ENCODE assay signal across 28 cellular contexts in genomic region chr15:88399021-88399685, GRCh38.
"Had no signal": no experiment of that assay in that cellular context is flagged by ENCODE, and none has a peak within 500 bp of the region (broad histone marks: within the 10 kb centered on the region; RNA-seq: fewer than 3 reads in every experiment).

No MANE protein-coding gene starts in this region.

- H3K36me3 Mint-ChIP-seq: activated naive CD4-positive, alpha-beta T cell treated with anti-CD3 and anti-CD28 coated beads, Interleukin-2, amount 10 ng/mL, durations not matched to agents 7 days and 5 days; activated naive CD4-positive, alpha-beta T cell treated with anti-CD3 and anti-CD28 coated beads, Interleukin-2, amount 50 U/mL, for 72 hours; activated naive CD8-positive, alpha-beta T cell treated with anti-CD3 and anti-CD28 coated beads, Interleukin-2, amount 10 ng/mL, durations not matched to agents 7 days and 5 days; brain had no signal

- H3K27ac ChIP-seq: ascending aorta, breast epithelium, cardiac muscle cell, colonic mucosa, epithelial cell of prostate, foreskin keratinocyte, gastrocnemius medialis, heart right ventricle, hepatocyte had no signal

- DNase-seq: activated CD4-positive, alpha-beta memory T cell treated with anti-CD3 and anti-CD28 coated beads, Interleukin-2, amount 10 ng/mL, durations not matched to agents 7 days and 5 days; activated CD4-positive, alpha-beta T cell treated with anti-CD3 and anti-CD28 coated beads for 36 hours; activated CD4-positive, alpha-beta T cell treated with anti-CD3 and anti-CD28 coated beads, Interleukin-2, amount 10 ng/mL, durations not matched to agents 7 days and 5 days; activated CD4-positive, alpha-beta T cell treated with anti-CD3 and anti-CD28 coated beads, Interleukin-2, amount 50 U/mL, for 4 hours; activated CD4-positive, CD25-positive, alpha-beta regulatory T cell; activated CD4-positive, CD25-positive, alpha-beta regulatory T cell treated with anti-CD3 and anti-CD28 coated beads, Interleukin-2, amount 50 U/mL, for 72 hours; activated gamma-delta T cell; activated naive CD4-positive, alpha-beta T cell; activated naive CD4-positive, alpha-beta T cell treated with anti-CD3 and anti-CD28 coated beads, Interleukin-2, amount 10 ng/mL, durations not matched to agents 7 days and 5 days; activated naive CD8-positive, alpha-beta T cell treated with anti-CD3 and anti-CD28 coated beads, Interleukin-2, amount 10 ng/mL, durations not matched to agents 7 days and 5 days; activated T-cell treated with anti-CD3 and anti-CD28 coated beads for 4 hours; activated T-cell treated with anti-CD3 and anti-CD28 coated beads, Interleukin-2, amount 50 U/mL, for 24 hours; activated T-cell treated with anti-CD3 and anti-CD28 coated beads, Interleukin-2, amount 50 U/mL, for 72 hours; central memory CD4-positive, alpha-beta T cell; cerebellar nuclear complex; colonic mucosa; effector CD8-positive, alpha-beta T cell; foreskin keratinocyte; gastrocnemius medialis; heart right ventricle; T-helper 2 cell had no signal

- H3K27me3 ChIP-seq: ascending aorta, cardiac muscle cell, colonic mucosa, foreskin keratinocyte, gastrocnemius medialis, hepatocyte had no signal

- H3K9me3 ChIP-seq: ascending aorta, colonic mucosa, gastrocnemius medialis had no signal

- H3K4me3 ChIP-seq: ascending aorta, breast epithelium, cardiac muscle cell, colonic mucosa, gastrocnemius medialis, heart right ventricle, hepatocyte had no signal

- H3K4me1 Mint-ChIP-seq: activated CD4-positive, alpha-beta memory T cell treated with anti-CD3 and anti-CD28 coated beads, Interleukin-2, amount 10 ng/mL, durations not matched to agents 7 days and 5 days had no signal

- ATAC-seq: activated CD4-positive, alpha-beta T cell treated with anti-CD3 and anti-CD28 coated beads for 36 hours; activated naive CD4-positive, alpha-beta T cell treated with anti-CD3 and anti-CD28 coated beads, Interleukin-2, amount 50 U/mL, for 72 hours; activated T-cell treated with anti-CD3 and anti-CD28 coated beads, Interleukin-2, amount 50 U/mL, for 72 hours; foreskin keratinocyte; gastrocnemius medialis; heart right ventricle had no signal

- H3K27ac Mint-ChIP-seq: activated CD4-positive, alpha-beta memory T cell treated with anti-CD3 and anti-CD28 coated beads, Interleukin-2, amount 10 ng/mL, durations not matched to agents 7 days and 5 days; activated CD4-positive, alpha-beta T cell treated with anti-CD3 and anti-CD28 coated beads for 36 hours; activated CD4-positive, alpha-beta T cell treated with anti-CD3 and anti-CD28 coated beads, Interleukin-2, amount 10 ng/mL, durations not matched to agents 7 days and 5 days; activated naive CD4-positive, alpha-beta T cell treated with anti-CD3 and anti-CD28 coated beads, Interleukin-2, amount 10 ng/mL, durations not matched to agents 7 days and 5 days; activated naive CD8-positive, alpha-beta T cell treated with anti-CD3 and anti-CD28 coated beads, Interleukin-2, amount 10 ng/mL, durations not matched to agents 7 days and 5 days; activated T-cell treated with anti-CD3 and anti-CD28 coated beads, Interleukin-2, amount 50 U/mL, for 24 hours; activated T-cell treated with anti-CD3 and anti-CD28 coated beads, Interleukin-2, amount 50 U/mL, for 72 hours; brain had no signal

- H3K36me3 ChIP-seq: ascending aorta, breast epithelium, cardiac muscle cell, colonic mucosa, gastrocnemius medialis, heart right ventricle had no signal

- H3K9me3 Mint-ChIP-seq: activated CD4-positive, alpha-beta memory T cell treated with anti-CD3 and anti-CD28 coated beads, Interleukin-2, amount 10 ng/mL, durations not matched to agents 7 days and 5 days; activated CD4-positive, alpha-beta T cell treated with anti-CD3 and anti-CD28 coated beads, Interleukin-2, amount 10 ng/mL, durations not matched to agents 7 days and 5 days; activated naive CD4-positive, alpha-beta T cell treated with anti-CD3 and anti-CD28 coated beads, Interleukin-2, amount 10 ng/mL, durations not matched to agents 7 days and 5 days; activated naive CD4-positive, alpha-beta T cell treated with anti-CD3 and anti-CD28 coated beads, Interleukin-2, amount 50 U/mL, for 72 hours; activated naive CD8-positive, alpha-beta T cell treated with anti-CD3 and anti-CD28 coated beads, Interleukin-2, amount 10 ng/mL, durations not matched to agents 7 days and 5 days; activated T-cell treated with anti-CD3 and anti-CD28 coated beads, Interleukin-2, amount 50 U/mL, for 24 hours; activated T-cell treated with anti-CD3 and anti-CD28 coated beads, Interleukin-2, amount 50 U/mL, for 72 hours had no signal

- H3K4me3 Mint-ChIP-seq: activated CD4-positive, alpha-beta memory T cell treated with anti-CD3 and anti-CD28 coated beads, Interleukin-2, amount 10 ng/mL, durations not matched to agents 7 days and 5 days; activated CD4-positive, alpha-beta T cell treated with anti-CD3 and anti-CD28 coated beads for 36 hours; activated CD4-positive, alpha-beta T cell treated with anti-CD3 and anti-CD28 coated beads, Interleukin-2, amount 10 ng/mL, durations not matched to agents 7 days and 5 days; activated naive CD4-positive, alpha-beta T cell treated with anti-CD3 and anti-CD28 coated beads, Interleukin-2, amount 10 ng/mL, durations not matched to agents 7 days and 5 days; activated naive CD8-positive, alpha-beta T cell treated with anti-CD3 and anti-CD28 coated beads, Interleukin-2, amount 10 ng/mL, durations not matched to agents 7 days and 5 days; activated T-cell treated with anti-CD3 and anti-CD28 coated beads, Interleukin-2, amount 50 U/mL, for 24 hours; activated T-cell treated with anti-CD3 and anti-CD28 coated beads, Interleukin-2, amount 50 U/mL, for 72 hours; brain had no signal

- H3K4me1 ChIP-seq: ascending aorta, breast epithelium, colonic mucosa, foreskin keratinocyte had no signal
